Comparison of ENCODE assay signal across 8 cellular contexts in the genomic region with DNA sequence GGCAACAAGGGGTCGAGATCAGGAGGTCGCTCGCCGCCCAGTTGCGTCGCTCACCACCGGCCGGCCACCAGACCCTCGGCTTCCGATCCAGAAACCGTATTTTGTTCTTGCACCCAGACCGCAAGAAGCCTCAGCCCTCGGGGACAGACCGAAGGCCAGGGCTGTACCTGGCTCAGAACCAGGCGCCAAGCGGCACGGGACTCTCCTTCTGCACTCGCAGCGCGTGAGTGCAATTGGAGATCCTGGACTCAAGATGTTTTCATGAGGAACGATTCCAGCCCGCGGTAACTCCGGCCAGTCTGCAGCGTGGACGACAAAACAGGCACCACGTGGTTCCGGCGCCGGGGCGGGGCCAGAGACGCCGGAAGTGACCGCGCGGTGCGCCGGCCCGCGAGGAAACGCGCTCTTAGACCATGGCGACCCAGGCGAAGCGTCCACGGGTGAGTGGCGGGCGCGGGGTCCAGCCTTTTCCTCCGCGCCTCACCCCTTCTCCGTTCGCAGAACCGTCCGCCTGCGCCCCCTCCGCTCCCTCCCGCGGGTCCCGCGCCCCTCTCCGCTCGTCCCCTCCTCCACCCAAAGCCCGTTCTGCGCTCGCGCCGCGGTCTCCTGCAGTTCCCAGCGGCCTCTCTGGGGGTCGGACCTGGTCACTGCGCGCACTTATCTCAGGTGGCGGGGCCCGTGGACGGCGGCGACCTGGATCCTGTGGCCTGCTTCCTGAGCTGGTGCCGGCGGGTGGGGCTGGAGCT. TPM values are rescaled to one million over a fixed set of nuclear protein-coding genes. Genes with fewer than 3 reads are reported as not detected.
DNase-seq lines count a peak whose midpoint lies in the region; ATAC-seq lines count a peak whose summit lies in the region.

A gene with protein sequence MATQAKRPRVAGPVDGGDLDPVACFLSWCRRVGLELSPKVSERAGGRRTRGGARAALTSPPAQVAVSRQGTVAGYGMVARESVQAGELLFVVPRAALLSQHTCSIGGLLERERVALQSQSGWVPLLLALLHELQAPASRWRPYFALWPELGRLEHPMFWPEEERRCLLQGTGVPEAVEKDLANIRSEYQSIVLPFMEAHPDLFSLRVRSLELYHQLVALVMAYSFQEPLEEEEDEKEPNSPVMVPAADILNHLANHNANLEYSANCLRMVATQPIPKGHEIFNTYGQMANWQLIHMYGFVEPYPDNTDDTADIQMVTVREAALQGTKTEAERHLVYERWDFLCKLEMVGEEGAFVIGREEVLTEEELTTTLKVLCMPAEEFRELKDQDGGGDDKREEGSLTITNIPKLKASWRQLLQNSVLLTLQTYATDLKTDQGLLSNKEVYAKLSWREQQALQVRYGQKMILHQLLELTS (plus strand): TSS at position 393 of the 746 bp plus-strand sequence. CDS start 21 bp downstream, at position 414.

- peak within 1 kb of the TSS; percentile 93 for H3K4me3 Mint-ChIP-seq in activated naive CD4-positive, alpha-beta T cell treated with anti-CD3 and anti-CD28 coated beads, Interleukin-2, amount 50 U/mL, for 24 hours

- H3K4me1 ChIP-seq in SJSA1 (replicated peaks), result peaks cover 6% of the 10 kb centered on the region; the same call in 1 of the 2 replicates

- peak within 1 kb of the TSS; percentile 33 for H3K4me3 ChIP-seq in SJSA1

- peaks cover 40% of the 10 kb centered on the region for H3K4me1 Mint-ChIP-seq in activated naive CD4-positive, alpha-beta T cell treated with anti-CD3 and anti-CD28 coated beads, Interleukin-2, amount 50 U/mL, for 24 hours

- no peaks in the 10 kb centered on the region for H3K27me3 ChIP-seq in SJSA1 (replicated peaks)

- H3K27ac Mint-ChIP-seq in activated naive CD4-positive, alpha-beta T cell treated with anti-CD3 and anti-CD28 coated beads, Interleukin-2, amount 50 U/mL, for 24 hours, result peak within 1 kb of the TSS; percentile 92

- H3K27me3 Mint-ChIP-seq in activated naive CD4-positive, alpha-beta T cell treated with anti-CD3 and anti-CD28 coated beads, Interleukin-2, amount 50 U/mL, for 24 hours, result no peaks in the 10 kb centered on the region

- peaks cover 7% of the 10 kb centered on the region for H3K36me3 Mint-ChIP-seq in activated naive CD4-positive, alpha-beta T cell treated with anti-CD3 and anti-CD28 coated beads, Interleukin-2, amount 50 U/mL, for 24 hours

- H3K27ac ChIP-seq in SJSA1 (no peak within 1 kb of the TSS), temporal lobe (ENCODE audit: low read depth, low read length) (peak within 1 kb of the TSS; percentile 51)

- DNase-seq in EH (ENCODE audit: low read depth), result peak; percentile 87
- DNase-seq in KG1 (lab: John Stamatoyannopoulos, UW), result peak; percentile 72
- peak in 1 of 2 experiments; percentile 44 for DNase-seq in SJSA1 (ENCODE audit: low read depth in 1 of 2, low spot score in 2 of 2)
- DNase-seq in glomerular endothelial cell (ENCODE audit: extremely low read depth, low read depth, low spot score), result peak; percentile 56
- peak; percentile 82 for DNase-seq in occipital lobe (lab: John Stamatoyannopoulos, UW)

- peaks cover 85% of the 10 kb centered on the region for H3K36me3 ChIP-seq in SJSA1

- H3K9me3 Mint-ChIP-seq in activated naive CD4-positive, alpha-beta T cell treated with anti-CD3 and anti-CD28 coated beads, Interleukin-2, amount 50 U/mL, for 24 hours, result no peaks in the 10 kb centered on the region

- ATAC-seq in GM21717 (IDR thresholded peaks at IDR 0.05; ENCODE audit: unreplicated experiment), result peak; percentile 61

- H3K9me3 ChIP-seq in SJSA1 (replicated peaks), result no peaks in the 10 kb centered on the region

RNA-seq across cellular contexts. Expression of the gene that starts here (rescaled TPM):
- 1.1 and 1.8 TPM in 2 replicates for total RNA-seq in SJSA1 (2014; rRNA removed; shearing (Covaris generic))
- 3.7 and 16.2 TPM in 2 replicates for total RNA-seq in glomerular endothelial cell
- total RNA-seq in occipital lobe, result 21.5 TPM
- 18.7 TPM for total RNA-seq in temporal lobe
